Comparison of ENCODE assay signal across 2 cellular contexts in genomic region chr2:76281176-76281841, GRCh38.
TF ChIP-seq lines count a peak whose summit lies in the region.

No MANE protein-coding gene starts in this region.

TF ChIP-seq in GM23338, 12 proteins besides CTCF, POLR2A, EP300 and RAD21:
- TF ChIP-seq STAT1 (IDR thresholded peaks at IDR 0.05; ENCODE audit: unreplicated experiment) (no peak), JUNB (IDR thresholded peaks at IDR 0.05; ENCODE audit: unreplicated experiment) (no peak), POLR2AphosphoS5 (IDR thresholded peaks at IDR 0.05; ENCODE audit: low read depth) (no peak), ZNF331 (CRISPR knock-in tag; IDR thresholded peaks at IDR 0.05; ENCODE audit: low read depth) (no peak), CREB1 (CRISPR knock-in tag; IDR thresholded peaks at IDR 0.05; ENCODE audit: low read depth) (no peak), EZH2 (IDR thresholded peaks at IDR 0.05; ENCODE audit: low read depth, unreplicated experiment) (no peak), NANOG (IDR thresholded peaks at IDR 0.05; ENCODE audit: borderline replicate concordance) (no peak), EZH2phosphoT487 (IDR thresholded peaks at IDR 0.05; ENCODE audit: unreplicated experiment) (no peak)
- TF ChIP-seq, protein P1, sequence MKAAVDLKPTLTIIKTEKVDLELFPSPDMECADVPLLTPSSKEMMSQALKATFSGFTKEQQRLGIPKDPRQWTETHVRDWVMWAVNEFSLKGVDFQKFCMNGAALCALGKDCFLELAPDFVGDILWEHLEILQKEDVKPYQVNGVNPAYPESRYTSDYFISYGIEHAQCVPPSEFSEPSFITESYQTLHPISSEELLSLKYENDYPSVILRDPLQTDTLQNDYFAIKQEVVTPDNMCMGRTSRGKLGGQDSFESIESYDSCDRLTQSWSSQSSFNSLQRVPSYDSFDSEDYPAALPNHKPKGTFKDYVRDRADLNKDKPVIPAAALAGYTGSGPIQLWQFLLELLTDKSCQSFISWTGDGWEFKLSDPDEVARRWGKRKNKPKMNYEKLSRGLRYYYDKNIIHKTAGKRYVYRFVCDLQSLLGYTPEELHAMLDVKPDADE (IDR thresholded peaks at IDR 0.05), result no peak

TF ChIP-seq in H1, 55 proteins besides CTCF, POLR2A, EP300 and RAD21:
- TF ChIP-seq, protein P2, sequence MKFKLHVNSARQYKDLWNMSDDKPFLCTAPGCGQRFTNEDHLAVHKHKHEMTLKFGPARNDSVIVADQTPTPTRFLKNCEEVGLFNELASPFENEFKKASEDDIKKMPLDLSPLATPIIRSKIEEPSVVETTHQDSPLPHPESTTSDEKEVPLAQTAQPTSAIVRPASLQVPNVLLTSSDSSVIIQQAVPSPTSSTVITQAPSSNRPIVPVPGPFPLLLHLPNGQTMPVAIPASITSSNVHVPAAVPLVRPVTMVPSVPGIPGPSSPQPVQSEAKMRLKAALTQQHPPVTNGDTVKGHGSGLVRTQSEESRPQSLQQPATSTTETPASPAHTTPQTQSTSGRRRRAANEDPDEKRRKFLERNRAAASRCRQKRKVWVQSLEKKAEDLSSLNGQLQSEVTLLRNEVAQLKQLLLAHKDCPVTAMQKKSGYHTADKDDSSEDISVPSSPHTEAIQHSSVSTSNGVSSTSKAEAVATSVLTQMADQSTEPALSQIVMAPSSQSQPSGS (IDR thresholded peaks at IDR 0.05; ENCODE audit: low read length), result no peak
- TF ChIP-seq BRCA1 (IDR thresholded peaks at IDR 0.05; ENCODE audit: low read depth, low read length), result no peak
- TF ChIP-seq SRF (IDR thresholded peaks at IDR 0.05; ENCODE audit: low read depth, low read length), result no peak
- TF ChIP-seq TAF1 (IDR thresholded peaks at IDR 0.05; ENCODE audit: low read depth, low read length), result no peak
- TF ChIP-seq SP1 (IDR thresholded peaks at IDR 0.05; ENCODE audit: low read depth, low read length), result no peak
- no peak for TF ChIP-seq CHD2 (IDR thresholded peaks at IDR 0.05; ENCODE audit: low read length)
- TF ChIP-seq TEAD4 (IDR thresholded peaks at IDR 0.05; ENCODE audit: low read depth, low read length), result no peak
- no peak for TF ChIP-seq BACH1 (IDR thresholded peaks at IDR 0.05; ENCODE audit: low read length)
- TF ChIP-seq ZNF274 (IDR thresholded peaks at IDR 0.05; ENCODE audit: borderline replicate concordance, extremely low read depth, low read length), result no peak
- TF ChIP-seq MAFK (IDR thresholded peaks at IDR 0.05; ENCODE audit: low read depth, low read length), result no peak
- no peak for TF ChIP-seq RXRA (IDR thresholded peaks at IDR 0.05; ENCODE audit: insufficient read depth, low read depth, low read length)
- no peak for TF ChIP-seq YY1 (IDR thresholded peaks at IDR 0.05; ENCODE audit: low read depth, low read length)
- no peak for TF ChIP-seq JUN (IDR thresholded peaks at IDR 0.05; ENCODE audit: low read depth, low read length)
- TF ChIP-seq GTF2F1 (IDR thresholded peaks at IDR 0.05; ENCODE audit: borderline replicate concordance, low read depth, low read length), result no peak
- no peak for TF ChIP-seq SUZ12 (IDR thresholded peaks at IDR 0.05; ENCODE audit: low read length)
TF ChIP-seq in H1: peak in this region for 0.
